ENCODE assay signal across 18 cellular contexts in the genomic region with DNA sequence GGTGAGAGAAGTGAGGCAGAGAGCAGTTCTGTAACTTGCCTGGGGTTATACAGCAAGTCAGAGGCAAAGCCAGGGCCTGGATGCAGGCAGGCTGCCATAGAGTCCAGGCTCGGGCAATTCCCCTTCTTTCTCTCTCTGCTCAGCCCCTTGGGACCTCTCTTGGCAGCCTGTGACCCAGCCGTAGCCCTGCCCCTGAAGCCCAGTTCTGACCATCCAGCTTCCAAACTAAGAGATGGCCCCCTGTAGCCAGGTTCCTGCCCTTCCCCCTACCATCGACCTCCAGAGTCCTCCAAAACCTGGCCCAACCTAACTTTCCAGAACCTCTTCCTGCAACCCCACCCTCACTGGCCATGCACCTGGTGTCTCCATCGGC.
"Had no signal": no experiment of that assay in that cellular context is flagged by ENCODE, and none has a peak within 500 bp of the region (broad histone marks: within the 10 kb centered on the region; RNA-seq: fewer than 3 reads in every experiment).

No MANE protein-coding gene starts in this region.

- H3K4me3 ChIP-seq: adrenal gland, body of pancreas, dorsolateral prefrontal cortex, esophagus muscularis mucosa, left lung had no signal

- H3K4me1 ChIP-seq: body of pancreas had no signal

- DNase-seq: activated CD4-positive, alpha-beta T cell treated with anti-CD3 and anti-CD28 coated beads, Interleukin-2, amount 10 ng/mL, durations not matched to agents 7 days and 5 days; activated CD4-positive, CD25-positive, alpha-beta regulatory T cell; activated CD8-positive, alpha-beta memory T cell treated with anti-CD3 and anti-CD28 coated beads for 24 hours; activated naive CD4-positive, alpha-beta T cell treated with anti-CD3 and anti-CD28 coated beads, Interleukin-2, amount 10 ng/mL, durations not matched to agents 7 days and 5 days; adrenal gland; body of pancreas; cerebellar nuclear complex; dorsolateral prefrontal cortex; foreskin keratinocyte; head of caudate nucleus; left lung; mesendoderm; SHP77; stimulated activated CD4-positive, alpha-beta T cell treated with anti-CD3 and anti-CD28 coated beads, Interleukin-4, amount 100 ng/mL, for 1 hour; stimulated activated CD8-positive, alpha-beta memory T cell treated with anti-CD3 and anti-CD28 coated beads, Interleukin-4, amount 100 ng/mL, for 48 hours; T-helper 17 cell had no signal

- H3K27ac ChIP-seq: body of pancreas, foreskin keratinocyte, left lung had no signal

- H3K36me3 ChIP-seq: adrenal gland, esophagus muscularis mucosa, left lung had no signal

- H3K27me3 ChIP-seq: adrenal gland, body of pancreas, dorsolateral prefrontal cortex, esophagus muscularis mucosa, foreskin keratinocyte, left lung had no signal

- ATAC-seq: body of pancreas, foreskin keratinocyte, left lung, SK-N-SH treated with all-trans-retinoic acid at 6 μM for 48 hours, T-helper 17 cell had no signal

- H3K9me3 ChIP-seq: adrenal gland, body of pancreas, esophagus muscularis mucosa, left lung had no signal
